Comparison of ENCODE assay signal across 9 cellular contexts in the genomic region with DNA sequence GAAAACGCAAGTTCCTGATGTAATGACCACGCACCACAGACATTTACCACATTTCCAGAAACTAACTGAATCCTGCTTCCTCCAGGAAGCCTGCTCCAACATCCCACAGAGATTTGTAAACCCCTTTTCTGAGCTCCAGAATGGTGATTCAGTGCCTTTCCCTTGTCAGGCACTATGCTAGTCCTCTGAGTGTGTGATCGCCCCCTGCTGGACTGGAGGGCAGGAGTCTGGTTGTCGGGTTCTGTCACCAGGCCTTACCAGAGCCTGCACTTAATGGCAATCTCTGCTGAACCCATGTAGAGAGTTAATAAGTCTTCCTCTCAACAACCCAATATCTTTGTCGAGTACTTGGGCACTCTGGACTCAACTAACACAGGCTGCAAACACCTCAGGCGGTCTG. TPM values are rescaled to one million over a fixed set of nuclear protein-coding genes. Genes with fewer than 3 reads are reported as not detected.
DNase-seq lines count a peak whose midpoint lies in the region; ATAC-seq and TF ChIP-seq lines count a peak whose summit lies in the region.
"Had no signal": no experiment of that assay in that cellular context is flagged by ENCODE, and none has a peak within 500 bp of the region (broad histone marks: within the 10 kb centered on the region; RNA-seq: fewer than 3 reads in every experiment).

No MANE protein-coding gene starts in this region.

- no peak overlapping the region for H3K27ac Mint-ChIP-seq in WTC11
- H3K27ac Mint-ChIP-seq: T-cell had no signal

- no peak overlapping the region for H3K4me3 Mint-ChIP-seq in WTC11
- H3K4me3 Mint-ChIP-seq: T-cell had no signal

- ATAC-seq in WTC11: peak; percentile 57
- ATAC-seq in GM18520 (IDR thresholded peaks at IDR 0.05; ENCODE audit: unreplicated experiment): no peak
- no peak for ATAC-seq in GM18873 (IDR thresholded peaks at IDR 0.05; ENCODE audit: low FRiP score, unreplicated experiment)
- ATAC-seq in GM18907 (IDR thresholded peaks at IDR 0.05; ENCODE audit: unreplicated experiment): no peak

- CTCF ChIA-PET in A673 (lab: Charles Lee) (interaction anchor here (0.6 kb wide), 1 partner anchor 22 kb away, joined by 3 read pairs; no protein-coding TSS in a partner anchor), HEK293T (lab: Yijun Ruan, JAX) (no interaction called here), WTC11 (lab: Charles Lee) (interaction anchor here (0.6 to 1.0 kb wide), 8 partner anchors 10 to 304 kb away, joined by 3 to 5 read pairs (median 3); no protein-coding TSS in a partner anchor)

- no peaks in the 10 kb centered on the region for H3K27me3 ChIP-seq in A673 (replicated peaks; ENCODE audit: insufficient read depth, low read depth, low read length, poor library complexity)

- no peaks in the 10 kb centered on the region for H3K4me1 ChIP-seq in A673 (ENCODE audit: insufficient read depth, low read length, poor library complexity, severe bottlenecking)

- DNase-seq in A673 (ENCODE audit: low spot score): peak; percentile 57
- DNase-seq in HEK293T (ENCODE audit: extremely low spot score): peak; percentile 62
- DNase-seq in WTC11 (ENCODE audit: low spot score): peak; percentile 48
- DNase-seq in fibroblast of the aortic adventitia (ENCODE audit: low read depth): no peak
- no peak for DNase-seq in middle frontal gyrus (ENCODE audit: extremely low spot score, low spot score)

- H3K9me3 ChIP-seq in A673 (ENCODE audit: low read depth, low read length, poor library complexity, severe bottlenecking): no peaks in the 10 kb centered on the region

- H3K4me3 ChIP-seq in A673 (ENCODE audit: low read depth, low read length, poor library complexity, severe bottlenecking) (no peak overlapping the region), fibroblast of the aortic adventitia (ENCODE audit: low read depth, low read length) (no peak overlapping the region)

- H3K36me3 Mint-ChIP-seq in WTC11: peaks cover 13% of the 10 kb centered on the region
- H3K36me3 Mint-ChIP-seq: T-cell had no signal

- H3K4me1 Mint-ChIP-seq in WTC11: no peaks in the 10 kb centered on the region
- H3K4me1 Mint-ChIP-seq: T-cell had no signal

- no peaks in the 10 kb centered on the region for H3K36me3 ChIP-seq in A673 (ENCODE audit: insufficient read depth, low read length, poor library complexity, severe bottlenecking)

- TF ChIP-seq CTCF in A673 (conservative IDR thresholded peaks at IDR 0.05; ENCODE audit: low read depth, low read length) (peak; percentile 52), WTC11 (IDR thresholded peaks at IDR 0.05) (no peak), fibroblast of the aortic adventitia (IDR thresholded peaks at IDR 0.05; ENCODE audit: insufficient read depth, low read length) (peak; percentile 43)

- H3K9me3 Mint-ChIP-seq in WTC11: no peaks in the 10 kb centered on the region
- H3K9me3 Mint-ChIP-seq: T-cell had no signal

- H3K27me3 Mint-ChIP-seq in WTC11 (ENCODE audit: low read depth): no peaks in the 10 kb centered on the region

- no TSS peak for BruUV-seq in A673 (replicated peaks; lab: Mats Ljungman, UMichigan)

- no peak overlapping the region for H3K27ac ChIP-seq in A673 (ENCODE audit: low read depth, low read length, poor library complexity, severe bottlenecking)

- intact Hi-C loops in A673 (cut with micrococcal nuclease; ENCODE audit: unreplicated experiment): no loop called here

- POLR2A ChIA-PET in A673 (lab: Charles Lee; ENCODE audit: low non-redundant PET): no interaction called here
- POLR2A ChIA-PET in HEK293T (lab: Yijun Ruan, JAX): interaction anchor here (1.2 to 1.7 kb wide), 2 partner anchors 42 to 167 kb away, joined by 3 to 4 read pairs; partner anchors contain the start of gene IQSEC2
- POLR2A ChIA-PET in WTC11 (lab: Charles Lee): interaction anchor here (0.6 kb wide), 1 partner anchor 45 kb away, joined by 3 read pairs; no protein-coding TSS in a partner anchor

TF ChIP-seq in HEK293T, 16 proteins besides CTCF, POLR2A, EP300 and RAD21:
- TF ChIP-seq SP1 (IDR thresholded peaks at IDR 0.05) (no peak), PKNOX1 (IDR thresholded peaks at IDR 0.05) (0 out of 2 replicates have a peak, but pooled peaks have one; percentile 2)

TF ChIP-seq in WTC11, 78 proteins besides CTCF, POLR2A, EP300 and RAD21:
- no peak for TF ChIP-seq AFF4 (CRISPR knock-in tag; IDR thresholded peaks at IDR 0.05; ENCODE audit: borderline replicate concordance)
- TF ChIP-seq, protein P1, sequence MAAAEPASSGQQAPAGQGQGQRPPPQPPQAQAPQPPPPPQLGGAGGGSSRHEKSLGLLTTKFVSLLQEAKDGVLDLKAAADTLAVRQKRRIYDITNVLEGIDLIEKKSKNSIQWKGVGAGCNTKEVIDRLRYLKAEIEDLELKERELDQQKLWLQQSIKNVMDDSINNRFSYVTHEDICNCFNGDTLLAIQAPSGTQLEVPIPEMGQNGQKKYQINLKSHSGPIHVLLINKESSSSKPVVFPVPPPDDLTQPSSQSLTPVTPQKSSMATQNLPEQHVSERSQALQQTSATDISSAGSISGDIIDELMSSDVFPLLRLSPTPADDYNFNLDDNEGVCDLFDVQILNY (CRISPR knock-in tag; IDR thresholded peaks at IDR 0.05): no peak

RNA-seq across cellular contexts. Expression of gene KDM5C, which starts 14.5 kb away (rescaled TPM):
- total RNA-seq in A673 (2021) (177 and 178 TPM in 2 replicates), WTC11 (2021) (100 to 112 TPM (median 108 TPM) in 3 replicates), fibroblast of the aortic adventitia (ENCODE audit: low replicate concordance) (51.7 and 76.4 TPM in 2 replicates)

RNA-seq across cellular contexts. Expression of gene IQSEC2, which starts 41.9 kb away (rescaled TPM):
- total RNA-seq in A673 (2021) (8.1 and 8.9 TPM in 2 replicates), WTC11 (2021) (22.0 to 48.2 TPM (median 23.3 TPM) in 3 replicates), fibroblast of the aortic adventitia (ENCODE audit: low replicate concordance) (3.6 and 5.6 TPM in 2 replicates)

Comparison
In these comparisons a context has a peak if more than half of its experiments do, and no peak if none do; other contexts are left out.
1. DNase-seq: peak in A673 (single experiment), HEK293T (single experiment) and WTC11 (single experiment); none in fibroblast of the aortic adventitia (single experiment) and middle frontal gyrus (single experiment).